ENCODE assay signal across 21 cellular contexts in the genomic region with DNA sequence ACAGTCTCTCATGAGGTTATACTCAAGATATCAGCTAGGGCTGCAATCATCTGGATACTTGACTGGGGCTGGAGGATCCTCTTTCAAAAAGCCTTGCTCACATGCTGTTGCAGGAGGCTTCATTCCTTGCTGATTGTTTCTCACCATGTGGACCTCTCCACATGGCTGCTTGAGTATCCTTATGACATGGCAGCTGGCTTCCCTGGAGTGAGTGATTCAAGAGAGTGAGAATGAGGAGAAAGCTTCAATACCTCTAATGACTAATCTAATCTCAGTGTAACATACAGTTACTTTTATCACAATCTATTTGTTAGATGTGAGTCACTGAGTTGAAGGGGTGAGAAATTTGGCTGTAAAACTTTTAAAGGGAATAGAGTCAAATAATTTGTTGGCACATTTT. TPM values are rescaled to one million over a fixed set of nuclear protein-coding genes. Genes with fewer than 3 reads are reported as not detected.
"Had no signal": no experiment of that assay in that cellular context is flagged by ENCODE, and none has a peak within 500 bp of the region (broad histone marks: within the 10 kb centered on the region; RNA-seq: fewer than 3 reads in every experiment).

No MANE protein-coding gene starts in this region.

- H3K36me3 ChIP-seq: adrenal gland, colonic mucosa, suprapubic skin had no signal

- H3K27me3 ChIP-seq: adrenal gland, colonic mucosa, esophagus squamous epithelium, suprapubic skin had no signal

- H3K27me3 Mint-ChIP-seq: activated CD4-positive, alpha-beta memory T cell treated with anti-CD3 and anti-CD28 coated beads for 36 hours; activated CD8-positive, alpha-beta memory T cell treated with anti-CD3 and anti-CD28 coated beads, Interleukin-2, amount 10 ng/mL, durations not matched to agents 7 days and 5 days; activated T-cell treated with anti-CD3 and anti-CD28 coated beads, Interleukin-2, amount 50 U/mL, for 24 hours; natural killer cell treated with Interleukin-12 subunit alpha and Interleukin-12 subunit beta and Interleukin-15 and Interleukin-18, amount 100 ng/mL, for 72 hours; type B pancreatic cell had no signal

- H3K27ac ChIP-seq: adrenal gland, colonic mucosa, esophagus squamous epithelium, suprapubic skin had no signal

- H3K4me1 ChIP-seq: adrenal gland, colonic mucosa, esophagus squamous epithelium, suprapubic skin had no signal

- DNase-seq: activated CD4-positive, alpha-beta memory T cell treated with anti-CD3 and anti-CD28 coated beads for 36 hours; activated CD4-positive, CD25-positive, alpha-beta regulatory T cell; activated CD8-positive, alpha-beta memory T cell treated with anti-CD3 and anti-CD28 coated beads, Interleukin-2, amount 10 ng/mL, durations not matched to agents 7 days and 5 days; activated T-cell treated with anti-CD3 and anti-CD28 coated beads, Interleukin-2, amount 50 U/mL, for 24 hours; adrenal gland; central memory CD4-positive, alpha-beta T cell; colonic mucosa; esophagus squamous epithelium; glutamatergic neuron; hypothalamus; kidney glomerular epithelial cell; mesendoderm; posterior cingulate gyrus; retina; stimulated activated CD4-positive, alpha-beta T cell treated with anti-CD3 and anti-CD28 coated beads, Interleukin-4, amount 100 ng/mL, for 1 hour; stimulated activated naive CD4-positive, alpha-beta T cell treated with Interleukin-2 at 50 U/mL for 16 hours had no signal

- H3K4me3 ChIP-seq: adrenal gland, colonic mucosa, esophagus squamous epithelium, suprapubic skin had no signal

- ATAC-seq: activated CD8-positive, alpha-beta memory T cell treated with anti-CD3 and anti-CD28 coated beads, Interleukin-2, amount 10 ng/mL, durations not matched to agents 7 days and 5 days had no signal

- H3K4me3 Mint-ChIP-seq: activated CD4-positive, alpha-beta memory T cell treated with anti-CD3 and anti-CD28 coated beads for 36 hours; activated CD8-positive, alpha-beta memory T cell treated with anti-CD3 and anti-CD28 coated beads, Interleukin-2, amount 10 ng/mL, durations not matched to agents 7 days and 5 days; activated T-cell treated with anti-CD3 and anti-CD28 coated beads, Interleukin-2, amount 50 U/mL, for 24 hours; natural killer cell treated with Interleukin-12 subunit alpha and Interleukin-12 subunit beta and Interleukin-15 and Interleukin-18, amount 100 ng/mL, for 72 hours; type B pancreatic cell had no signal

- H3K9me3 Mint-ChIP-seq: natural killer cell treated with Interleukin-12 subunit alpha and Interleukin-12 subunit beta and Interleukin-15 and Interleukin-18, amount 100 ng/mL, for 72 hours had no signal

- H3K9me3 ChIP-seq: colonic mucosa had no signal

RNA-seq across cellular contexts. Expression of a gene that starts 51.1 kb away (rescaled TPM):
- total RNA-seq: activated CD4-positive, alpha-beta memory T cell treated with anti-CD3 and anti-CD28 coated beads for 36 hours; activated CD8-positive, alpha-beta memory T cell treated with anti-CD3 and anti-CD28 coated beads, Interleukin-2, amount 10 ng/mL, durations not matched to agents 7 days and 5 days; adrenal gland; fibroblast of villous mesenchyme; liver; natural killer cell treated with Interleukin-12 subunit alpha and Interleukin-12 subunit beta and Interleukin-15 and Interleukin-18, amount 100 ng/mL, for 72 hours; suprapubic skin had no signal
- polyA plus RNA-seq: adrenal gland had no signal
